Comparison of ENCODE assay signal across 22 cellular contexts in genomic region chr1:21813542-21813941, GRCh38. TPM values are rescaled to one million over a fixed set of nuclear protein-coding genes. Genes with fewer than 3 reads are reported as not detected.
A peak's percentile ranks its signal among the peaks of the same experiment; 100 is the strongest.
DNase-seq lines count a peak whose midpoint lies in the region; ATAC-seq, FAIRE-seq and TF ChIP-seq lines count a peak whose summit lies in the region.
"Had no signal": no experiment of that assay in that cellular context is flagged by ENCODE, and none has a peak within 500 bp of the region (broad histone marks: within the 10 kb centered on the region; RNA-seq: fewer than 3 reads in every experiment).

No MANE protein-coding gene starts in this region.

- H3K9me3 ChIP-seq in K562 (replicated peaks; ENCODE audit: control insufficient read depth, insufficient read depth, low read depth, low read length) = no peaks in the 10 kb centered on the region
- no peaks in the 10 kb centered on the region for H3K9me3 ChIP-seq in aorta (ENCODE audit: control insufficient read depth, low read length)
- H3K9me3 ChIP-seq: Peyer's patch had no signal

- H3K4me1 ChIP-seq in GM23338 (ENCODE audit: insufficient read depth) (peaks cover 3% of the 10 kb centered on the region; the same call in 1 of the 2 replicates), K562 (replicated peaks in 1 of 2; ENCODE audit: control insufficient read depth in 2 of 2, insufficient read depth in 2 of 2, low read length in 2 of 2) (peaks cover 4 to 13% of the 10 kb centered on the region in 2 experiments), aorta (ENCODE audit: control insufficient read depth in 1 of 2, insufficient read depth in 2 of 2, low read length in 2 of 2) (no peaks in the 10 kb centered on the region)

- TF ChIP-seq CTCF in CD14-positive monocyte (IDR thresholded peaks at IDR 0.05) = no peak
- TF ChIP-seq CTCF in GM23338 (conservative IDR thresholded peaks at IDR 0.05; ENCODE audit: low read depth in 2 of 2) = no peak
- TF ChIP-seq CTCF in K562 (IDR thresholded peaks at IDR 0.05 in 2 of 3, conservative IDR thresholded peaks at IDR 0.05 in 1 of 3; ENCODE audit: insufficient read depth in 2 of 3, low read depth in 1 of 3, low read length in 3 of 3) = no peak
- TF ChIP-seq CTCF in mesothelial cell of epicardium (IDR thresholded peaks at IDR 0.05; ENCODE audit: unreplicated experiment) = no peak
- no peak for TF ChIP-seq CTCF in RWPE1 (conservative IDR thresholded peaks at IDR 0.05; ENCODE audit: low read depth)

- H3K4me2 ChIP-seq in GM23338 (no peak overlapping the region), K562 (ENCODE audit: insufficient read depth, low read length) (no peak overlapping the region)

- H3K4me3 Mint-ChIP-seq in CD14-positive monocyte (peak overlapping the region; percentile 73 to 88), GM23338 (0 out of 3 replicates have a peak overlapping the region, but pooled peaks have one; percentile 27), mesothelial cell of epicardium (peak overlapping the region; percentile 22)

- no peak for TF ChIP-seq RAD21 in K562 (CRISPR knock-in tag; conservative IDR thresholded peaks at IDR 0.05 in 1 of 2, IDR thresholded peaks at IDR 0.05 in 1 of 2)

- H3K36me3 Mint-ChIP-seq in CD14-positive monocyte (peaks cover 0 to 3% of the 10 kb centered on the region in 2 donors), GM23338 (ENCODE audit: low read depth) (no peaks in the 10 kb centered on the region), mesothelial cell of epicardium (no peaks in the 10 kb centered on the region)
- H3K36me3 Mint-ChIP-seq: CD4-positive, alpha-beta memory T cell had no signal

- H3K27ac ChIP-seq in GM23338 (ENCODE audit: low read depth) (no peak overlapping the region), K562 (ENCODE audit: extremely low read depth, low read depth, low read length) (no peak overlapping the region), RWPE1 (no peak overlapping the region), aorta (ENCODE audit: low read depth in 1 of 2, low read length in 2 of 2) (no peak overlapping the region)
- H3K27ac ChIP-seq: SK-N-MC had no signal

- H3K79me2 ChIP-seq in GM23338 (replicated peaks; ENCODE audit: insufficient read depth) (no peaks in the 10 kb centered on the region), K562 (ENCODE audit: control insufficient read depth, insufficient read depth, low read length) (no peaks in the 10 kb centered on the region)

- WGBS in K562 (ENCODE audit: insufficient coverage, low coverage, missing lambda C conversion rate) = 28% methylated on average over 2 of the region's 3 CpGs
- WGBS in aorta, 2 donors = 95 to 98% methylated on average over 3 of the region's 3 CpGs

- CTCF ChIA-PET in K562 (lab: Yijun Ruan, JAX; ENCODE audit: low intra/inter-chr PET ratio) (no interaction called here), RWPE1 (lab: Yijun Ruan, JAX) (no interaction called here)

- H3K36me3 ChIP-seq in GM23338 (ENCODE audit: insufficient read depth) (no peaks in the 10 kb centered on the region), K562 (ENCODE audit: control insufficient read depth, insufficient read depth, low read length) (no peaks in the 10 kb centered on the region), aorta (ENCODE audit: control insufficient read depth in 1 of 2, insufficient read depth in 2 of 2, low read length in 1 of 2) (no peaks in the 10 kb centered on the region)
- H3K36me3 ChIP-seq: Peyer's patch had no signal

- intact Hi-C loops in CD14-positive monocyte (cut with micrococcal nuclease) = loop anchor here in 1 of 2 donors (10.0 kb wide), 1 partner anchor 121 kb away; the partner anchor contains the start of gene HSPG2
- intact Hi-C loops in K562 (cut with micrococcal nuclease) = no loop called here
- intact Hi-C loops in aorta (cut with DNase I) = no loop called here

- H4K20me1 ChIP-seq in GM23338 (replicated peaks; ENCODE audit: insufficient read depth) (no peaks in the 10 kb centered on the region), K562 (replicated peaks; ENCODE audit: control insufficient read depth, insufficient read depth, low read length) (no peaks in the 10 kb centered on the region)

- FAIRE-seq in K562 (lab: Jason Lieb, UNC) = no peak
- FAIRE-seq: GM18507, HepG2 had no signal

- no peaks in the 10 kb centered on the region for H3K9me1 ChIP-seq in K562 (ENCODE audit: control insufficient read depth, insufficient read depth, low read length)

- in situ Hi-C loops in K562 (cut with MboI) = no loop called here

- no TSS peak for BruUV-seq in K562 (replicated peaks; lab: Mats Ljungman, UMichigan)

- H2AFZ ChIP-seq in GM23338 (peak overlapping the region; percentile 43; the same call in 1 of the 2 replicates), K562 (ENCODE audit: low read depth, low read length) (no peak overlapping the region)

- TF ChIP-seq POLR2A in K562 (conservative IDR thresholded peaks at IDR 0.05) = no peak

- DNase-seq in CD14-positive monocyte (ENCODE audit: low spot score) = no peak
- no peak for DNase-seq in GM23338 (ENCODE audit: low spot score)
- peak in 1 of 4 experiments; percentile 14 for DNase-seq in K562 (ENCODE audit: extremely low read depth in 1 of 4, low spot score in 3 of 4)
- no peak for DNase-seq in mesothelial cell of epicardium (ENCODE audit: low spot score in 2 of 2, unreplicated experiment in 2 of 2)
- no peak for DNase-seq in AML-193 (lab: John Stamatoyannopoulos, UW)
- no peak for DNase-seq in RWPE1 (ENCODE audit: low spot score)
- DNase-seq in aorta = no peak
- DNase-seq: ACHN, Calu3, GF-D8, NCI-H1417, NCI-H1930, NCI-H2171 treated with DMSO at 0.1 percent for 48 hours, NCI-H446, NCI-H526 treated with DMSO at 0.1 percent for 48 hours, Right ventricle myocardium superior had no signal

- H3K9me2 ChIP-seq in GM23338 (ENCODE audit: insufficient read depth) = no peaks in the 10 kb centered on the region

- H3K27ac Mint-ChIP-seq in CD14-positive monocyte (no peak overlapping the region), GM23338 (no peak overlapping the region), mesothelial cell of epicardium (no peak overlapping the region)
- H3K27ac Mint-ChIP-seq: CD4-positive, alpha-beta memory T cell had no signal

- ATAC-seq in GM23338 (no peak), K562 (no peak), aorta (ENCODE audit: low FRiP score) (no peak)
- ATAC-seq: HepG2 had no signal

- H3K9me3 Mint-ChIP-seq in CD14-positive monocyte (peaks cover 0 to 1% (median 0%) of the 10 kb centered on the region in 7 donors), GM23338 (no peaks in the 10 kb centered on the region), mesothelial cell of epicardium (no peaks in the 10 kb centered on the region)
- H3K9me3 Mint-ChIP-seq: CD4-positive, alpha-beta memory T cell had no signal

- H3K27me3 ChIP-seq in GM23338 (ENCODE audit: insufficient read depth) (peaks cover 5% of the 10 kb centered on the region; the same call in 1 of the 2 replicates), K562 (ENCODE audit: control insufficient read depth in 2 of 2, insufficient read depth in 2 of 2, low read length in 2 of 2) (no peaks in the 10 kb centered on the region), aorta (ENCODE audit: control insufficient read depth in 1 of 2, insufficient read depth in 2 of 2, low read length in 1 of 2) (no peaks in the 10 kb centered on the region)
- H3K27me3 ChIP-seq: Peyer's patch had no signal

- POLR2A ChIA-PET in K562 (lab: Yijun Ruan, JAX) (interaction anchor here (0.6 to 1.0 kb wide), 2 partner anchors 29 to 369 kb away, joined by 3 read pairs; no protein-coding TSS in a partner anchor), RWPE1 (lab: Yijun Ruan, JAX; ENCODE audit: low non-redundant PET) (no interaction called here)

- TF ChIP-seq EP300 in K562 (IDR thresholded peaks at IDR 0.05; ENCODE audit: low read length) = no peak

- H3K4me3 ChIP-seq in GM23338 (no peak overlapping the region), K562 (no peak overlapping the region), aorta (ENCODE audit: low read length in 2 of 2) (no peak overlapping the region)
- H3K4me3 ChIP-seq: SK-N-MC had no signal

- no peak overlapping the region for H3K9ac ChIP-seq in K562 (ENCODE audit: insufficient read depth in 1 of 2, low read depth in 2 of 2, low read length in 2 of 2)

- H3F3A ChIP-seq in GM23338 (replicated peaks; ENCODE audit: low read depth) = peaks cover 16% of the 10 kb centered on the region; the same call in 1 of the 2 replicates

- H3K4me1 Mint-ChIP-seq in CD14-positive monocyte (peaks cover 30% of the 10 kb centered on the region), GM23338 (peaks cover 16% of the 10 kb centered on the region), mesothelial cell of epicardium (no peaks in the 10 kb centered on the region)

- H3K27me3 Mint-ChIP-seq in CD14-positive monocyte (ENCODE audit: low read depth in 3 of 3) (peaks cover 4 to 9% (median 9%) of the 10 kb centered on the region in 3 donors), GM23338 (ENCODE audit: insufficient read depth, low read depth, poor library complexity) (peaks cover 4% of the 10 kb centered on the region), mesothelial cell of epicardium (ENCODE audit: low read depth) (peaks cover 4% of the 10 kb centered on the region)

RNA-seq across cellular contexts. Expression of gene LDLRAD2, which starts 1.5 kb away (rescaled TPM):
- not detected for polyA plus RNA-seq in CD14-positive monocyte
- 0.31 and 1.6 TPM in 2 replicates for total RNA-seq in GM23338 (2014; rRNA removed; shearing (Covaris generic))
- polyA plus RNA-seq in GM23338 (2016; fragmentation: Nextera tagmentation; extraction: Ambion mirVana) = 5.8 and 11.3 TPM in 2 replicates
- total RNA-seq in K562 (2011; cell fraction: chromatin; rRNA removed; ENCODE audit: low replicate concordance) = not detected in 2 replicates
- 0.13 TPM in 1 of 2 replicates, not detected in the other for total RNA-seq in K562 (2011; cell fraction: nucleolus; rRNA removed)
- total RNA-seq in K562 (2011; cell fraction: nucleoplasm; rRNA removed) = not detected in 2 replicates
- total RNA-seq in K562 (2014; rRNA removed) = not detected in 2 replicates
- total RNA-seq in K562 (2014; rRNA removed; fragmentation: Illumina TruSeq; extraction: Trizol) = not detected in 2 replicates
- total RNA-seq in K562 (2015; rRNA removed; fragmentation: Illumina TruSeq; extraction: Trizol) = not detected in 2 replicates
- not detected in 2 replicates for total RNA-seq in K562 (2021)
- polyA plus RNA-seq in K562 (2011; rRNA removed) = not detected in 2 replicates
- polyA plus RNA-seq in K562 (2011; cell fraction: cytosol; rRNA removed) = not detected in 2 replicates
- polyA plus RNA-seq in K562 (2011; cell fraction: nucleus; rRNA removed) = 0.10 TPM in 1 of 2 replicates, not detected in the other
- 5.8 and 7.0 TPM in 2 replicates for polyA plus RNA-seq in K562 (2012)
- not detected in 2 replicates for polyA plus RNA-seq in K562 (2014; fragmentation: Illumina TruSeq; extraction: Trizol)
- polyA plus RNA-seq in K562 (2014; fragmentation: Nextera tagmentation; extraction: Ambion mirVana) = under 1 TPM; 0.45 to 0.48 TPM
- not detected in 2 replicates for polyA plus RNA-seq in K562 (2014; rRNA removed)
- polyA minus RNA-seq in K562 (2011; rRNA and poly(A)+ RNA removed) = not detected in 2 replicates
- not detected in 2 replicates for polyA minus RNA-seq in K562 (2011; cell fraction: cytosol; rRNA and poly(A)+ RNA removed)
- not detected in 2 replicates for polyA minus RNA-seq in K562 (2011; cell fraction: nucleus; rRNA and poly(A)+ RNA removed)
- 0.75 to 1.1 TPM (median 1.0 TPM) in 3 replicates for total RNA-seq in mesothelial cell of epicardium
- under 1 TPM; 0.15 to 0.42 TPM for total RNA-seq in aorta
- polyA plus RNA-seq in aorta = 1 to 10 TPM; 1.8 to 9.0 TPM
- total RNA-seq: Calu3; CD4-positive, alpha-beta memory T cell; H4; HepG2; Right ventricle myocardium superior had no signal
- polyA plus RNA-seq: CD4-positive, alpha-beta memory T cell; HepG2 had no signal

RNA-seq across cellular contexts. Expression of gene USP48, which starts 30.6 kb away (rescaled TPM):
- polyA plus RNA-seq in CD14-positive monocyte (10 to 100 TPM; 26.5 to 40.2 TPM), GM23338 (2016; fragmentation: Nextera tagmentation; extraction: Ambion mirVana) (144 and 151 TPM in 2 replicates), K562 (2011; rRNA removed) (78.6 and 97.2 TPM in 2 replicates), K562 (2014; fragmentation: Illumina TruSeq; extraction: Trizol) (101 and 121 TPM in 2 replicates), K562 (2014; fragmentation: Nextera tagmentation; extraction: Ambion mirVana) (10 to 100 TPM; 23.3 to 30.3 TPM), K562 (2014; rRNA removed) (101 and 106 TPM in 2 replicates), aorta (10 to 100 TPM; 16.2 to 34.1 TPM)
- 85.9 and 114 TPM in 2 replicates for total RNA-seq in GM23338 (2014; rRNA removed; shearing (Covaris generic))
- total RNA-seq in K562 (2011; cell fraction: chromatin; rRNA removed; ENCODE audit: low replicate concordance) = 194 and 717 TPM in 2 replicates
- 95.7 and 151 TPM in 2 replicates for total RNA-seq in K562 (2011; cell fraction: nucleolus; rRNA removed)
- total RNA-seq in K562 (2011; cell fraction: nucleoplasm; rRNA removed) = 249 and 315 TPM in 2 replicates
- total RNA-seq in K562 (2014; rRNA removed) (89.9 and 91.0 TPM in 2 replicates), K562 (2014; rRNA removed; fragmentation: Illumina TruSeq; extraction: Trizol) (106 and 120 TPM in 2 replicates), K562 (2015; rRNA removed; fragmentation: Illumina TruSeq; extraction: Trizol) (102 and 109 TPM in 2 replicates), K562 (2021) (123 TPM in 2 replicates), mesothelial cell of epicardium (79.8 to 88.7 TPM (median 86.5 TPM) in 3 replicates), aorta (10 to 100 TPM; 52.4 to 90.1 TPM)
- polyA plus RNA-seq in K562 (2011; cell fraction: cytosol; rRNA removed) = 13.8 and 29.6 TPM in 2 replicates
- 94.2 and 106 TPM in 2 replicates for polyA plus RNA-seq in K562 (2011; cell fraction: nucleus; rRNA removed)
- polyA plus RNA-seq in K562 (2012) = 92.9 and 103 TPM in 2 replicates
- polyA minus RNA-seq in K562 (2011; rRNA and poly(A)+ RNA removed) = 149 and 168 TPM in 2 replicates
- 39.7 and 45.1 TPM in 2 replicates for polyA minus RNA-seq in K562 (2011; cell fraction: cytosol; rRNA and poly(A)+ RNA removed)
- 77.0 and 154 TPM in 2 replicates for polyA minus RNA-seq in K562 (2011; cell fraction: nucleus; rRNA and poly(A)+ RNA removed)

Comparison
In these comparisons a context has a peak if more than half of its experiments do, and no peak if none do; other contexts are left out.
1. H3K4me3 Mint-ChIP-seq: peak in every context shown above with its lines; median percentile 80 in CD14-positive monocyte; 27 in GM23338; 22 in mesothelial cell of epicardium.